In genomic region chr17:35002876-35003551, GRCh38 we compare ENCODE assay signal across 12 cellular contexts. TPM values are rescaled to one million over a fixed set of nuclear protein-coding genes. Genes with fewer than 3 reads are reported as not detected.
DNase-seq lines count a peak whose midpoint lies in the region; ATAC-seq and TF ChIP-seq lines count a peak whose summit lies in the region.
"Had no signal": no experiment of that assay in that cellular context is flagged by ENCODE, and none has a peak within 500 bp of the region (broad histone marks: within the 10 kb centered on the region; RNA-seq: fewer than 3 reads in every experiment).

No MANE protein-coding gene starts in this region.

- H3K4me3 Mint-ChIP-seq in HFFc6 = no peak overlapping the region; the same call in 1 of the 2 replicates
- no peak overlapping the region for H3K4me3 Mint-ChIP-seq in activated T-helper 1 cell treated with anti-CD3 and anti-CD28 coated beads, Interleukin-12 subunit alpha, Interleukin-12 subunit beta, Interleukin-2, Interleukin-4 antibody, amounts not matched to agents 30 ng/mL and 10 ng/mL and 1 ng/mL, durations not matched to agents 14 hours and 24 hours and 36 hours
- no peak overlapping the region for H3K4me3 Mint-ChIP-seq in CD4-positive, alpha-beta T cell
- H3K4me3 Mint-ChIP-seq: memory B cell had no signal

- no peaks in the 10 kb centered on the region for H3K27me3 ChIP-seq in CD4-positive, alpha-beta T cell (ENCODE audit: control insufficient read depth, insufficient read depth, low read length)

- peaks cover 6% of the 10 kb centered on the region for H3K4me1 Mint-ChIP-seq in HFFc6 (ENCODE audit: low read depth)
- H3K4me1 Mint-ChIP-seq in activated T-helper 1 cell treated with anti-CD3 and anti-CD28 coated beads, Interleukin-12 subunit alpha, Interleukin-12 subunit beta, Interleukin-2, Interleukin-4 antibody, amounts not matched to agents 30 ng/mL and 10 ng/mL and 1 ng/mL, durations not matched to agents 14 hours and 24 hours and 36 hours (ENCODE audit: low read depth) = peaks cover 13% of the 10 kb centered on the region
- H3K4me1 Mint-ChIP-seq in CD4-positive, alpha-beta T cell (ENCODE audit: low read depth) = peaks cover 10% of the 10 kb centered on the region

- H3K9me3 Mint-ChIP-seq in HFFc6 = no peaks in the 10 kb centered on the region
- H3K9me3 Mint-ChIP-seq in activated T-helper 1 cell treated with anti-CD3 and anti-CD28 coated beads, Interleukin-12 subunit alpha, Interleukin-12 subunit beta, Interleukin-2, Interleukin-4 antibody, amounts not matched to agents 30 ng/mL and 10 ng/mL and 1 ng/mL, durations not matched to agents 14 hours and 24 hours and 36 hours = no peaks in the 10 kb centered on the region
- H3K9me3 Mint-ChIP-seq in CD4-positive, alpha-beta T cell = no peaks in the 10 kb centered on the region
- H3K9me3 Mint-ChIP-seq: memory B cell had no signal

- H3K9me3 ChIP-seq in CD4-positive, alpha-beta T cell (ENCODE audit: control insufficient read depth, low read length) = no peaks in the 10 kb centered on the region

- intact Hi-C loops in activated T-helper 1 cell treated with anti-CD3 and anti-CD28 coated beads, Interleukin-12 subunit alpha, Interleukin-12 subunit beta, Interleukin-2, Interleukin-4 antibody, amounts not matched to agents 30 ng/mL and 10 ng/mL and 1 ng/mL, durations not matched to agents 14 hours and 24 hours and 36 hours (cut with micrococcal nuclease) = no loop called here
- intact Hi-C loops in CD4-positive, alpha-beta T cell (cut with DNase I, micrococcal nuclease) = no loop called here

- H3K27ac ChIP-seq in CD4-positive, alpha-beta T cell (ENCODE audit: low read depth, low read length) = no peak overlapping the region

- H3K36me3 Mint-ChIP-seq in HFFc6 (ENCODE audit: low read depth) = peaks cover 8% of the 10 kb centered on the region
- H3K36me3 Mint-ChIP-seq in activated T-helper 1 cell treated with anti-CD3 and anti-CD28 coated beads, Interleukin-12 subunit alpha, Interleukin-12 subunit beta, Interleukin-2, Interleukin-4 antibody, amounts not matched to agents 30 ng/mL and 10 ng/mL and 1 ng/mL, durations not matched to agents 14 hours and 24 hours and 36 hours (ENCODE audit: low read depth) = peaks cover 53% of the 10 kb centered on the region
- H3K36me3 Mint-ChIP-seq in CD4-positive, alpha-beta T cell (ENCODE audit: low read depth) = peaks cover 75% of the 10 kb centered on the region

- POLR2A ChIA-PET in CD4-positive, alpha-beta T cell (lab: Charles Lee) = interaction anchor here (0.6 to 1.9 kb wide), 3 partner anchors 19 to 87 kb away, joined by 3 to 5 read pairs (median 4); no protein-coding TSS in a partner anchor

- no peak overlapping the region for H3K4me3 ChIP-seq in fibroblast of the aortic adventitia (ENCODE audit: low read depth, low read length)

- 0 out of 2 replicates have a peak overlapping the region, but pooled peaks have one; percentile 2 for H3K27ac Mint-ChIP-seq in HFFc6
- peak overlapping the region; percentile 11 for H3K27ac Mint-ChIP-seq in activated T-helper 1 cell treated with anti-CD3 and anti-CD28 coated beads, Interleukin-12 subunit alpha, Interleukin-12 subunit beta, Interleukin-2, Interleukin-4 antibody, amounts not matched to agents 30 ng/mL and 10 ng/mL and 1 ng/mL, durations not matched to agents 14 hours and 24 hours and 36 hours
- no peak overlapping the region for H3K27ac Mint-ChIP-seq in CD4-positive, alpha-beta T cell
- H3K27ac Mint-ChIP-seq: memory B cell had no signal

- CTCF ChIA-PET in CD4-positive, alpha-beta T cell (lab: Charles Lee) = no interaction called here

- peaks cover 1% of the 10 kb centered on the region; the same call in 1 of the 2 replicates for H3K27me3 Mint-ChIP-seq in HFFc6 (ENCODE audit: insufficient read depth)
- H3K27me3 Mint-ChIP-seq in activated T-helper 1 cell treated with anti-CD3 and anti-CD28 coated beads, Interleukin-12 subunit alpha, Interleukin-12 subunit beta, Interleukin-2, Interleukin-4 antibody, amounts not matched to agents 30 ng/mL and 10 ng/mL and 1 ng/mL, durations not matched to agents 14 hours and 24 hours and 36 hours (ENCODE audit: insufficient read depth) = no peaks in the 10 kb centered on the region
- no peaks in the 10 kb centered on the region for H3K27me3 Mint-ChIP-seq in CD4-positive, alpha-beta T cell
- H3K27me3 Mint-ChIP-seq: memory B cell had no signal

- TF ChIP-seq CTCF in HFFc6 (IDR thresholded peaks at IDR 0.05) (no peak), fibroblast of the aortic adventitia (IDR thresholded peaks at IDR 0.05; ENCODE audit: insufficient read depth, low read length) (no peak)
- TF ChIP-seq CTCF in CD4-positive, alpha-beta T cell (IDR thresholded peaks at IDR 0.05) = no peak

- ATAC-seq in GM21528 (IDR thresholded peaks at IDR 0.05; ENCODE audit: low FRiP score, unreplicated experiment) (no peak), GM21717 (IDR thresholded peaks at IDR 0.05; ENCODE audit: unreplicated experiment) (no peak)
- no peak for ATAC-seq in CD4-positive, alpha-beta T cell (ENCODE audit: poor library complexity)

- no peak for DNase-seq in HFFc6
- no peak for DNase-seq in activated T-helper 1 cell treated with anti-CD3 and anti-CD28 coated beads, Interleukin-12 subunit alpha, Interleukin-12 subunit beta, Interleukin-2, Interleukin-4 antibody, amounts not matched to agents 30 ng/mL and 10 ng/mL and 1 ng/mL, durations not matched to agents 14 hours and 24 hours and 36 hours (ENCODE audit: low spot score)
- peak; percentile 84 for DNase-seq in fibroblast of the aortic adventitia (ENCODE audit: low read depth)
- peak; percentile 19 for DNase-seq in renal cortical epithelial cell (ENCODE audit: low read depth)
- no peak for DNase-seq in NCI-H187 treated with DMSO at 0.1 percent for 48 hours (lab: John Stamatoyannopoulos, UW)
- no peak for DNase-seq in CD4-positive, alpha-beta T cell
- DNase-seq: amniotic stem cell; NCI-H1092; stimulated activated CD4-positive, alpha-beta T cell treated with anti-CD3 and anti-CD28 coated beads, Interleukin-1b, Interleukin-23, amount 100 ng/mL, for 48 hours had no signal

RNA-seq across cellular contexts. Expression of gene LIG3, which starts 22.7 kb away (rescaled TPM):
- total RNA-seq in HFFc6 (2021; fragmentation: NEBNext Ultra II Directional; extraction: Animal tissue kit (Norgen Biotek cat#: 25700)) = 10 to 100 TPM; 22.6 to 34.4 (median 31.9) TPM
- 70.9 and 75.2 TPM in 2 replicates for total RNA-seq in activated T-helper 1 cell treated with anti-CD3 and anti-CD28 coated beads, Interleukin-12 subunit alpha, Interleukin-12 subunit beta, Interleukin-2, Interleukin-4 antibody, amounts not matched to agents 30 ng/mL and 10 ng/mL and 1 ng/mL, durations not matched to agents 14 hours and 24 hours and 36 hours
- total RNA-seq in fibroblast of the aortic adventitia (ENCODE audit: low replicate concordance) (9.2 and 31.0 TPM in 2 replicates), renal cortical epithelial cell (24.3 and 40.8 TPM in 2 replicates)
- 10 to 100 TPM; 44.6 to 49.1 TPM for total RNA-seq in CD4-positive, alpha-beta T cell

RNA-seq across cellular contexts. Expression of gene ZNF830, which starts 41.7 kb away (rescaled TPM):
- total RNA-seq in HFFc6 (2021; fragmentation: NEBNext Ultra II Directional; extraction: Animal tissue kit (Norgen Biotek cat#: 25700)) = 10 to 100 TPM in 4 of 6 experiments, 1 to 10 TPM in 2; 9.6 to 14.8 (median 11.8) TPM
- 28.0 and 29.7 TPM in 2 replicates for total RNA-seq in activated T-helper 1 cell treated with anti-CD3 and anti-CD28 coated beads, Interleukin-12 subunit alpha, Interleukin-12 subunit beta, Interleukin-2, Interleukin-4 antibody, amounts not matched to agents 30 ng/mL and 10 ng/mL and 1 ng/mL, durations not matched to agents 14 hours and 24 hours and 36 hours
- total RNA-seq in fibroblast of the aortic adventitia (ENCODE audit: low replicate concordance) = 10.5 and 94.8 TPM in 2 replicates
- 9.6 and 16.6 TPM in 2 replicates for total RNA-seq in renal cortical epithelial cell
- 10 to 100 TPM; 34.4 to 39.0 TPM for total RNA-seq in CD4-positive, alpha-beta T cell

RNA-seq across cellular contexts. Expression of gene CCT6B, which starts 41.8 kb away (rescaled TPM):
- 1 to 10 TPM; 1.1 to 2.1 (median 1.4) TPM for total RNA-seq in HFFc6 (2021; fragmentation: NEBNext Ultra II Directional; extraction: Animal tissue kit (Norgen Biotek cat#: 25700))
- 0.96 and 1.0 TPM in 2 replicates for total RNA-seq in activated T-helper 1 cell treated with anti-CD3 and anti-CD28 coated beads, Interleukin-12 subunit alpha, Interleukin-12 subunit beta, Interleukin-2, Interleukin-4 antibody, amounts not matched to agents 30 ng/mL and 10 ng/mL and 1 ng/mL, durations not matched to agents 14 hours and 24 hours and 36 hours
- total RNA-seq in fibroblast of the aortic adventitia (ENCODE audit: low replicate concordance) = 3.2 and 12.0 TPM in 2 replicates
- 0.85 and 1.4 TPM in 2 replicates for total RNA-seq in renal cortical epithelial cell
- 1 to 10 TPM; 4.6 to 4.9 TPM for total RNA-seq in CD4-positive, alpha-beta T cell

Comparison
In these comparisons a context has a peak if more than half of its experiments do, and no peak if none do; other contexts are left out.
1. DNase-seq: peak in fibroblast of the aortic adventitia (single experiment) and renal cortical epithelial cell (single experiment); none in HFFc6 (single experiment), activated T-helper 1 cell treated with anti-CD3 and anti-CD28 coated beads, Interleukin-12 subunit alpha, Interleukin-12 subunit beta, Interleukin-2, Interleukin-4 antibody, amounts not matched to agents 30 ng/mL and 10 ng/mL and 1 ng/mL, durations not matched to agents 14 hours and 24 hours and 36 hours (single experiment), NCI-H187 treated with DMSO at 0.1 percent for 48 hours (single experiment) and CD4-positive, alpha-beta T cell (0 of 10).